Comparison of ENCODE assay signal across 12 cellular contexts in the genomic region with DNA sequence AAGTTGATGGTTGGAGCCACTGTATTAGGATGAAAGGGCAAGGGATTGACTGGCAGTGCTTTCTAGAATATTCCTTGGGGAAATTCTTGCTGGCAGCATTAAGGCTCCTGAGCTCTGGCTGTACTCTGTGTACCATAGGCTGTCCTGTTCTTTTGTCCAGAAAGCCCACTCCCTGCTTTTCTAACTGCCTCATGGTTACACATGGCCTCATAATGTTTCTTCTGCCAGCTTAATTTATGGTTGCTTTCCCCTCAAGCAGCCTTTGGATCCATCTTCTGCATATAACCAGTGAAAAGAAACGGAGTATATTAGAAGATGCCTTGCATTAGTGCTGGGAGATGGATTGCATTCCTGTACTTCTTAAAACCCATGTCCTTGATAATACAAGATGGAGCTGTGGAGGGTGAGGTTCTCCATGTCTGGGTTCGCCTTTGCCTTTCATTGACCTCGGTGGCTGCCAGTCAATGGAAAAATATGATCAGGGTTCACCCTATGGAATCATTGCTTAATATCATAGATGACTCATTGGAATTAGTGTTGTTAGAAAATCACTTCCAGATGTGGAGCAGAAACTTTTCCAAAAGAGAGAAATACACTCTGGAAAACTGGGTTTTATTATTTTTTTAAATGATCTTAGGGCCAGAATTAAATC. TPM values are rescaled to one million over a fixed set of nuclear protein-coding genes. Genes with fewer than 3 reads are reported as not detected.
DNase-seq lines count a peak whose midpoint lies in the region; ATAC-seq and TF ChIP-seq lines count a peak whose summit lies in the region.
"Had no signal": no experiment of that assay in that cellular context is flagged by ENCODE, and none has a peak within 500 bp of the region (broad histone marks: within the 10 kb centered on the region; RNA-seq: fewer than 3 reads in every experiment).

No MANE protein-coding gene starts in this region.

- no peak overlapping the region; the same call in 1 of the 2 replicates for H2AFZ ChIP-seq in SK-N-SH (ENCODE audit: low read depth)

- no peaks in the 10 kb centered on the region for H4K20me1 ChIP-seq in SK-N-SH (ENCODE audit: insufficient read depth)

- CTCF ChIA-PET in SK-N-SH (lab: Yijun Ruan, JAX) = interaction anchor here (1.0 kb wide), 1 partner anchor 81 kb away, joined by 3 read pairs; no protein-coding TSS in a partner anchor

- H3K79me2 ChIP-seq in SK-N-SH (ENCODE audit: insufficient read depth) = peaks cover 8% of the 10 kb centered on the region

- H3K27me3 ChIP-seq in SK-N-SH (ENCODE audit: insufficient read depth) = no peaks in the 10 kb centered on the region
- no peaks in the 10 kb centered on the region for H3K27me3 ChIP-seq in sigmoid colon
- H3K27me3 ChIP-seq: heart right ventricle had no signal

- TF ChIP-seq CTCF in SK-N-SH (IDR thresholded peaks at IDR 0.05) = no peak
- TF ChIP-seq CTCF in sigmoid colon (IDR thresholded peaks at IDR 0.05) = no peak

- H3K4me1 ChIP-seq in SK-N-SH (ENCODE audit: control insufficient read depth in 1 of 2, insufficient read depth in 2 of 2, low read depth in 1 of 2, low read length in 1 of 2) = peaks cover 0 to 24% of the 10 kb centered on the region in 2 experiments; a peak in 3 of 4 replicates
- H3K4me1 ChIP-seq in sigmoid colon = peaks cover 0 to 32% (median 25%) of the 10 kb centered on the region in 4 donors

- H3K4me2 ChIP-seq in SK-N-SH = peak overlapping the region; percentile 69

- DNase-seq in EH (ENCODE audit: low read depth) (peak; percentile 81), SK-N-SH (no peak), fibroblast of peridontal ligament (ENCODE audit: extremely low read depth) (peak; percentile 89), sigmoid colon (no peak), UCSD-AML1 (lab: John Stamatoyannopoulos, UW; ENCODE audit: unreplicated experiment) (no peak), NCI-H1092 treated with DMSO at 0.1 percent for 48 hours (lab: John Stamatoyannopoulos, UW) (no peak)
- DNase-seq in activated CD4-positive, alpha-beta T cell treated with anti-CD3 and anti-CD28 coated beads for 1 hour = no peak
- DNase-seq: activated naive CD4-positive, alpha-beta T cell treated with Interleukin-2 at 50 U/mL for 16 hours; DMS79; heart right ventricle; NCI-H524 had no signal

- peaks cover 0 to 2% of the 10 kb centered on the region in 2 experiments for H3K36me3 ChIP-seq in SK-N-SH (replicated peaks in 1 of 2; ENCODE audit: control insufficient read depth in 1 of 2, insufficient read depth in 2 of 2, low read length in 1 of 2)
- H3K36me3 ChIP-seq in sigmoid colon = no peaks in the 10 kb centered on the region
- H3K36me3 ChIP-seq: heart right ventricle had no signal

- no peak for TF ChIP-seq RAD21 in SK-N-SH (IDR thresholded peaks at IDR 0.05; ENCODE audit: low read length)

- peak in 1 of 2 experiments; percentile 58; a peak in 2 of 4 replicates for TF ChIP-seq EP300 in SK-N-SH (IDR thresholded peaks at IDR 0.05; ENCODE audit: borderline replicate concordance in 1 of 2, low read depth in 1 of 2, low read length in 1 of 2)
- TF ChIP-seq EP300 in sigmoid colon (IDR thresholded peaks at IDR 0.05) = no peak

- H3K4me3 ChIP-seq in SK-N-SH (ENCODE audit: low read depth in 2 of 2, low read length in 1 of 2) = peak overlapping the region in 1 of 2 experiments; percentile 46; a peak in 1 of 4 replicates
- H3K4me3 ChIP-seq in sigmoid colon = no peak overlapping the region
- H3K4me3 ChIP-seq: heart right ventricle had no signal

- POLR2A ChIA-PET in SK-N-SH (lab: Yijun Ruan, JAX) = no interaction called here

- intact Hi-C loops in sigmoid colon (cut with DNase I) = no loop called here

- peaks cover 12% of the 10 kb centered on the region for H3F3A ChIP-seq in SK-N-SH (replicated peaks; ENCODE audit: insufficient read depth)

- H3K27ac ChIP-seq in SK-N-SH (ENCODE audit: low read depth in 2 of 2, low read length in 1 of 2) (peak overlapping the region; percentile 79 to 98; a peak in 3 of 4 replicates), sigmoid colon (peak overlapping the region; percentile 30 to 75 (median 70))

- ATAC-seq in GM19397 (IDR thresholded peaks at IDR 0.05; ENCODE audit: unreplicated experiment) = no peak

- no peak for TF ChIP-seq POLR2A in sigmoid colon (IDR thresholded peaks at IDR 0.05)

- H3K9me3 ChIP-seq in SK-N-SH (no peaks in the 10 kb centered on the region), sigmoid colon (no peaks in the 10 kb centered on the region)
- H3K9me3 ChIP-seq: heart right ventricle had no signal

- WGBS in SK-N-SH (ENCODE audit: low lambda C conversion rate) = 7% methylated on average over 3 of the region's 3 CpGs
- WGBS in sigmoid colon, 2 donors = 73 to 82% methylated on average over 3 of the region's 3 CpGs

- H3K9ac ChIP-seq in SK-N-SH = peak overlapping the region; percentile 53; the same call in 1 of the 2 replicates

- H3K9me2 ChIP-seq in SK-N-SH = no peaks in the 10 kb centered on the region

TF ChIP-seq in SK-N-SH, 30 proteins besides CTCF, POLR2A, EP300 and RAD21 (continues in another document):
- TF ChIP-seq, protein P1, sequence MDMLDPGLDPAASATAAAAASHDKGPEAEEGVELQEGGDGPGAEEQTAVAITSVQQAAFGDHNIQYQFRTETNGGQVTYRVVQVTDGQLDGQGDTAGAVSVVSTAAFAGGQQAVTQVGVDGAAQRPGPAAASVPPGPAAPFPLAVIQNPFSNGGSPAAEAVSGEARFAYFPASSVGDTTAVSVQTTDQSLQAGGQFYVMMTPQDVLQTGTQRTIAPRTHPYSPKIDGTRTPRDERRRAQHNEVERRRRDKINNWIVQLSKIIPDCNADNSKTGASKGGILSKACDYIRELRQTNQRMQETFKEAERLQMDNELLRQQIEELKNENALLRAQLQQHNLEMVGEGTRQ (IDR thresholded peaks at IDR 0.05; ENCODE audit: borderline replicate concordance, low read depth, low read length) = no peak
- no peak for TF ChIP-seq RFX5 (IDR thresholded peaks at IDR 0.05; ENCODE audit: low read length)
- peak; percentile 74; the same call in 1 of the 2 replicates for TF ChIP-seq POLR2AphosphoS5 (IDR thresholded peaks at IDR 0.05; ENCODE audit: low read depth, low read length)
- no peak for TF ChIP-seq GABPA (IDR thresholded peaks at IDR 0.05; ENCODE audit: low read depth)
- TF ChIP-seq, protein P2, sequence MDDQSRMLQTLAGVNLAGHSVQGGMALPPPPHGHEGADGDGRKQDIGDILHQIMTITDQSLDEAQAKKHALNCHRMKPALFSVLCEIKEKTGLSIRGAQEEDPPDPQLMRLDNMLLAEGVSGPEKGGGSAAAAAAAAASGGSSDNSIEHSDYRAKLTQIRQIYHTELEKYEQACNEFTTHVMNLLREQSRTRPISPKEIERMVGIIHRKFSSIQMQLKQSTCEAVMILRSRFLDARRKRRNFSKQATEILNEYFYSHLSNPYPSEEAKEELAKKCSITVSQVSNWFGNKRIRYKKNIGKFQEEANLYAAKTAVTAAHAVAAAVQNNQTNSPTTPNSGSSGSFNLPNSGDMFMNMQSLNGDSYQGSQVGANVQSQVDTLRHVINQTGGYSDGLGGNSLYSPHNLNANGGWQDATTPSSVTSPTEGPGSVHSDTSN (IDR thresholded peaks at IDR 0.05) = peak; percentile 70
- no peak for TF ChIP-seq YY1 (IDR thresholded peaks at IDR 0.05; ENCODE audit: low read depth)
- TF ChIP-seq ELF1 (IDR thresholded peaks at IDR 0.05) = no peak
- no peak for TF ChIP-seq FOXJ3 (CRISPR knock-in tag; IDR thresholded peaks at IDR 0.05)
- no peak for TF ChIP-seq EZH2phosphoT487 (IDR thresholded peaks at IDR 0.05; ENCODE audit: borderline replicate concordance, low read depth)
- 0 out of 2 replicates have a peak, but pooled peaks have one; percentile 16 for TF ChIP-seq ZBTB33 (IDR thresholded peaks at IDR 0.05; ENCODE audit: borderline replicate concordance, low read depth)
- no peak for TF ChIP-seq MEF2A (IDR thresholded peaks at IDR 0.05; ENCODE audit: borderline replicate concordance, low read depth)
- TF ChIP-seq USF1 (IDR thresholded peaks at IDR 0.05; ENCODE audit: borderline replicate concordance, low read depth) = no peak
- TF ChIP-seq TEAD4 (IDR thresholded peaks at IDR 0.05; ENCODE audit: borderline replicate concordance, insufficient read depth) = no peak

RNA-seq across cellular contexts. Expression of gene DOCK11, which starts 24.7 kb away (rescaled TPM):
- 34.8 and 39.3 TPM in 2 replicates for polyA plus RNA-seq in SK-N-SH (2012; rRNA removed)
- polyA plus RNA-seq in SK-N-SH (2012; cell fraction: cytosol; rRNA removed) = 50.5 and 72.0 TPM in 2 replicates
- polyA plus RNA-seq in SK-N-SH (2012; cell fraction: nucleus; rRNA removed) = 24.0 and 47.2 TPM in 2 replicates
- total RNA-seq in sigmoid colon = 10 to 100 TPM; 40.7 to 54.6 (median 45.5) TPM
- polyA plus RNA-seq in sigmoid colon = 10 to 100 TPM in 1 of 3 donors, 1 to 10 TPM in 2; 3.2 to 14.4 (median 4.8) TPM

Comparison
In these comparisons a context has a peak if more than half of its experiments do, and no peak if none do; other contexts are left out.
1. DNase-seq: peak in EH (single experiment) and fibroblast of peridontal ligament (single experiment); none in SK-N-SH (single experiment), sigmoid colon (single experiment), UCSD-AML1 (single experiment), activated CD4-positive, alpha-beta T cell treated with anti-CD3 and anti-CD28 coated beads for 1 hour (single experiment) and NCI-H1092 treated with DMSO at 0.1 percent for 48 hours (single experiment).